Comparison of ENCODE assay signal across 24 cellular contexts in genomic region chr2:42035241-42035640, GRCh38. TPM values are rescaled to one million over a fixed set of nuclear protein-coding genes. Genes with fewer than 3 reads are reported as not detected.
A peak's percentile ranks its signal among the peaks of the same experiment; 100 is the strongest.
DNase-seq lines count a peak whose midpoint lies in the region; ATAC-seq and TF ChIP-seq lines count a peak whose summit lies in the region.
"Had no signal": no experiment of that assay in that cellular context is flagged by ENCODE, and none has a peak within 500 bp of the region (broad histone marks: within the 10 kb centered on the region; RNA-seq: fewer than 3 reads in every experiment).

No MANE protein-coding gene starts in this region.

- no peaks in the 10 kb centered on the region for H3K27me3 ChIP-seq in Caco-2 (replicated peaks; ENCODE audit: control insufficient read depth, insufficient read depth, low read length)
- H3K27me3 ChIP-seq in IMR-90 (ENCODE audit: control insufficient read depth, insufficient read depth, low read length): peaks cover 9% of the 10 kb centered on the region
- H3K27me3 ChIP-seq: BLaER1 treated with 17β-estradiol and CSF1 and Interleukin-3, amounts not matched to agents 10 nM and 100 nM had no signal

- CTCF ChIA-PET in Caco-2 (lab: Charles Lee) (interaction anchor here (2.1 kb wide), 1 partner anchor 21 kb away, joined by 6 read pairs; no protein-coding TSS in a partner anchor), IMR-90 (lab: Yijun Ruan, JAX) (no interaction called here)

- no peak overlapping the region for H3K4me2 ChIP-seq in IMR-90 (ENCODE audit: low read depth, low read length)
- H3K4me2 ChIP-seq: A549 had no signal

- no peaks in the 10 kb centered on the region for H3K79me1 ChIP-seq in IMR-90 (ENCODE audit: low read depth in 1 of 2, low read length in 2 of 2)

- H2BK20ac ChIP-seq in IMR-90 (ENCODE audit: low read depth, low read length): no peak overlapping the region

- no peak overlapping the region for H2BK120ac ChIP-seq in IMR-90 (ENCODE audit: low read depth, low read length)

- ATAC-seq in IMR-90 (ENCODE audit: low read depth): peak; percentile 35; the same call in 1 of the 2 replicates
- peak; percentile 75 for ATAC-seq in omental fat pad (ENCODE audit: low FRiP score)
- ATAC-seq in GM21737 (IDR thresholded peaks at IDR 0.05; ENCODE audit: unreplicated experiment): no peak
- ATAC-seq: A549, HepG2 had no signal

- no peak for TF ChIP-seq POLR2A in IMR-90 (IDR thresholded peaks at IDR 0.05; ENCODE audit: low read depth, low read length)

- H3K27ac Mint-ChIP-seq in Caco-2 (ENCODE audit: unreplicated experiment): peak overlapping the region; percentile 78

- H2BK5ac ChIP-seq in IMR-90 (ENCODE audit: low read depth, low read length, poor library complexity, severe bottlenecking): no peak overlapping the region

- no peak overlapping the region for H3K56ac ChIP-seq in IMR-90 (ENCODE audit: extremely low read depth, insufficient read depth, low read length)

- H2AK5ac ChIP-seq in IMR-90 (ENCODE audit: low read depth, low read length): no peak overlapping the region

- dilution Hi-C loops in IMR-90 (cut with HindIII; ENCODE audit: low sequenced_read_pairs, unreplicated experiment): no loop called here

- H3K36me3 ChIP-seq in Caco-2 (ENCODE audit: control insufficient read depth, insufficient read depth, low read length) (no peaks in the 10 kb centered on the region), IMR-90 (ENCODE audit: control insufficient read depth, insufficient read depth, low read length) (no peaks in the 10 kb centered on the region)
- H3K36me3 ChIP-seq: BLaER1 treated with 17β-estradiol and CSF1 and Interleukin-3, amounts not matched to agents 10 nM and 100 nM had no signal

- in situ Hi-C loops in IMR-90 (cut with MboI; ENCODE audit: low sequenced_read_pairs): no loop called here

- no peak overlapping the region for H3K14ac ChIP-seq in IMR-90 (replicated peaks; ENCODE audit: low read depth, low read length)

- no peak overlapping the region for H4K5ac ChIP-seq in IMR-90 (ENCODE audit: low read depth, low read length)

- BruUV-seq in Caco-2 (replicated peaks; lab: Mats Ljungman, UMichigan) (no TSS peak), IMR-90 (replicated peaks; lab: Mats Ljungman, UMichigan) (no TSS peak)

- H3K27ac ChIP-seq in IMR-90 (ENCODE audit: insufficient read depth, low read length): no peak overlapping the region
- H3K27ac ChIP-seq: BLaER1 treated with 17β-estradiol and CSF1 and Interleukin-3, amounts not matched to agents 10 nM and 100 nM; GM23248; SK-N-MC had no signal

- DNase-seq in Caco-2 (no peak), IMR-90 (no peak), fibroblast of villous mesenchyme (ENCODE audit: low read depth) (peak; percentile 61), omental fat pad (ENCODE audit: low spot score) (no peak), GDM1 (lab: John Stamatoyannopoulos, UW) (no peak), OCI-M1 (lab: John Stamatoyannopoulos, UW) (no peak), activated gamma-delta T cell (lab: John Stamatoyannopoulos, UW) (no peak)
- DNase-seq: DND-41; GF-D8; GM23248; KG1; MV-4-11; NCI-H1694 treated with DMSO at 0.1 percent for 48 hours; NCI-H2107; NCI-H510A; NCI-H748 treated with DMSO at 0.1 percent for 48 hours; NK-92 treated with Interleukin-12 subunit alpha and Interleukin-12 subunit beta, amount 100 ng/mL, for 24 hours; SHP77 had no signal

- H3K36me3 Mint-ChIP-seq in Caco-2 (ENCODE audit: insufficient read depth, unreplicated experiment): no peaks in the 10 kb centered on the region

- H3K4me3 ChIP-seq in Caco-2 (ENCODE audit: low read depth, low read length) (no peak overlapping the region), IMR-90 (ENCODE audit: insufficient read depth, low read depth, low read length) (no peak overlapping the region), fibroblast of villous mesenchyme (ENCODE audit: low read depth, low read length) (no peak overlapping the region)
- H3K4me3 ChIP-seq: A549; BLaER1 treated with 17β-estradiol and CSF1 and Interleukin-3, amounts not matched to agents 10 nM and 100 nM; GM23248; SK-N-MC had no signal

- POLR2A ChIA-PET in Caco-2 (lab: Charles Lee): no interaction called here
- POLR2A ChIA-PET in IMR-90 (lab: Charles Lee; ENCODE audit: unreplicated experiment): no interaction called here

- H3K23ac ChIP-seq in IMR-90 (ENCODE audit: low read depth, low read length): no peak overlapping the region

- TF ChIP-seq CTCF in Caco-2 (IDR thresholded peaks at IDR 0.05; ENCODE audit: insufficient read depth in 1 of 2, low read depth in 1 of 2, low read length in 1 of 2, severe bottlenecking in 1 of 2, unreplicated experiment in 1 of 2) (no peak), IMR-90 (conservative IDR thresholded peaks at IDR 0.05; ENCODE audit: low read depth, low read length) (no peak), fibroblast of villous mesenchyme (IDR thresholded peaks at IDR 0.05; ENCODE audit: insufficient read depth, low read depth, low read length) (no peak), omental fat pad (IDR thresholded peaks at IDR 0.05) (no peak)

- H2AK9ac ChIP-seq in IMR-90 (replicated peaks; ENCODE audit: low read depth, low read length, poor library complexity): no peak overlapping the region

- intact Hi-C loops in Caco-2 (cut with micrococcal nuclease; ENCODE audit: unreplicated experiment) (no loop called here), IMR-90 (cut with micrococcal nuclease) (no loop called here)

- H3K18ac ChIP-seq in IMR-90 (ENCODE audit: low read depth, low read length): no peak overlapping the region

- H3K4me1 ChIP-seq in Caco-2: peaks cover 51% of the 10 kb centered on the region
- no peaks in the 10 kb centered on the region; the same call in 1 of the 2 replicates for H3K4me1 ChIP-seq in IMR-90 (ENCODE audit: control insufficient read depth, insufficient read depth, low read length)
- H3K4me1 ChIP-seq: A549 had no signal

- H3K27me3 Mint-ChIP-seq in Caco-2 (ENCODE audit: insufficient read depth, unreplicated experiment): no peaks in the 10 kb centered on the region

- H3K9me3 ChIP-seq in Caco-2 (no peaks in the 10 kb centered on the region), IMR-90 (ENCODE audit: control insufficient read depth, insufficient read depth, low read length) (no peaks in the 10 kb centered on the region)
- H3K9me3 ChIP-seq: A549 had no signal

- H2BK15ac ChIP-seq in IMR-90 (ENCODE audit: low read depth, low read length): no peak overlapping the region

- H3K9me3 Mint-ChIP-seq in Caco-2 (ENCODE audit: unreplicated experiment): no peaks in the 10 kb centered on the region

- no peak for TF ChIP-seq RAD21 in IMR-90 (IDR thresholded peaks at IDR 0.05; ENCODE audit: low read length)

- H3K4me3 Mint-ChIP-seq in Caco-2 (ENCODE audit: unreplicated experiment): no peak overlapping the region

- H3K9ac ChIP-seq in IMR-90 (ENCODE audit: low read depth, low read length): no peak overlapping the region
- H3K9ac ChIP-seq: BLaER1 treated with 17β-estradiol and CSF1 and Interleukin-3, amounts not matched to agents 10 nM and 100 nM; GM23248 had no signal

- no CpG with 5 or more reads among the region's 5 CpGs for WGBS in IMR-90 (ENCODE audit: extremely low coverage in 2 of 2, insufficient read length in 1 of 2), 2 experiments

- H2AFZ ChIP-seq in IMR-90 (replicated peaks; ENCODE audit: low read length, poor library complexity): no peak overlapping the region
- H2AFZ ChIP-seq: GM23248 had no signal

- peaks cover 50% of the 10 kb centered on the region for H3K4me1 Mint-ChIP-seq in Caco-2 (ENCODE audit: low read depth, unreplicated experiment)

- no peak overlapping the region for H4K8ac ChIP-seq in IMR-90 (ENCODE audit: low read depth in 2 of 2, low read length in 2 of 2)

- no peak overlapping the region for H3K4ac ChIP-seq in IMR-90 (ENCODE audit: low read depth, low read length)

- no peak overlapping the region for H4K91ac ChIP-seq in IMR-90 (ENCODE audit: insufficient read depth, low read depth, low read length)

- no peaks in the 10 kb centered on the region for H4K20me1 ChIP-seq in IMR-90 (ENCODE audit: insufficient read depth, low read length)
- H4K20me1 ChIP-seq: BLaER1 treated with 17β-estradiol and CSF1 and Interleukin-3, amounts not matched to agents 10 nM and 100 nM had no signal

- H3K9me1 ChIP-seq in IMR-90 (ENCODE audit: insufficient read depth, low read length): no peaks in the 10 kb centered on the region

TF ChIP-seq in IMR-90, 13 proteins besides CTCF, POLR2A, EP300 and RAD21:
- no peak for TF ChIP-seq NFE2L2 (IDR thresholded peaks at IDR 0.05; ENCODE audit: low read depth, low read length)
- TF ChIP-seq FOS (IDR thresholded peaks at IDR 0.05; ENCODE audit: low read depth, low read length): no peak
- TF ChIP-seq SMC3 (IDR thresholded peaks at IDR 0.05; ENCODE audit: low read depth, low read length): no peak
- TF ChIP-seq CHD1 (IDR thresholded peaks at IDR 0.05; ENCODE audit: low read depth, low read length): no peak
- no peak for TF ChIP-seq USF2 (IDR thresholded peaks at IDR 0.05; ENCODE audit: low read depth, low read length)
TF ChIP-seq in IMR-90: peak in this region for 0.

RNA-seq across cellular contexts. Expression of gene PKDCC, which starts 12.6 kb away (rescaled TPM):
- total RNA-seq in Caco-2 (2022) (322 and 339 TPM in 2 replicates), IMR-90 (2012; rRNA removed) (50.3 and 55.6 TPM in 2 replicates), fibroblast of villous mesenchyme (8.2 and 31.2 TPM in 2 replicates), omental fat pad (100 to 1,000 TPM in 3 of 4 donors, 10 to 100 TPM in 1; 72.6 to 307 (median 149) TPM)
- polyA plus RNA-seq in IMR-90 (2012; rRNA removed): 67.4 and 95.7 TPM in 2 replicates
- 40.2 and 112 TPM in 2 replicates for polyA plus RNA-seq in IMR-90 (2012; cell fraction: cytosol; rRNA removed)
- polyA plus RNA-seq in IMR-90 (2012; cell fraction: nucleus; rRNA removed; ENCODE audit: low replicate concordance): 310 and 597 TPM in 2 replicates
- total RNA-seq: OCI-LY7 had no signal
